In the genomic region with DNA sequence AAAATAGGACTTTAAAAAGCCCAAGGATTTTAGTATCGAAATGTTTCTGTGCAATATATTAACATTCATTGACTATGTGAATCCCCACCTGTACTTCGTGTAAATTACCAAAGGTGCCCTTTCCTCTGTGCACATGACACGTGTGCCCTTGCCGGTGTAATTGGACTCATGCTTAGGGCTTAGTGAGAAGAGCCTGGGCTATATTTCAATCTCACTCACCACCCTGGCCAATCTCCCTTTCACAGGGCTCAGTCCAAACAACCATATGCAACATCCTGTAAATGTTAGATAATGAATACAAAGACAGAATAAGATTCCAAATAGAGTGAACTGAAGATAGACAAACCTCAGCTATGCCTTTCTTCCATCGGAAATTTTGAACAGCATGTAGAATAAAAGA, we compare ENCODE assay signal across 23 cellular contexts.
"Had no signal": no experiment of that assay in that cellular context is flagged by ENCODE, and none has a peak within 500 bp of the region (broad histone marks: within the 10 kb centered on the region; RNA-seq: fewer than 3 reads in every experiment).

No MANE protein-coding gene starts in this region.

- H3K4me3 ChIP-seq: adrenal gland, MG63 had no signal

- H3K27ac Mint-ChIP-seq: activated CD4-positive, alpha-beta T cell treated with anti-CD3 and anti-CD28 coated beads for 36 hours; activated CD8-positive, alpha-beta T cell treated with anti-CD3 and anti-CD28 coated beads for 36 hours; activated naive CD4-positive, alpha-beta T cell treated with anti-CD3 and anti-CD28 coated beads, Interleukin-2, amount 10 ng/mL, durations not matched to agents 7 days and 5 days; activated naive CD8-positive, alpha-beta T cell treated with anti-CD3 and anti-CD28 coated beads, Interleukin-2, amount 10 ng/mL, durations not matched to agents 7 days and 5 days; activated T-cell treated with anti-CD3 and anti-CD28 coated beads, Interleukin-2, amount 50 U/mL, for 72 hours; activated T-helper 2 cell treated with anti-CD3 and anti-CD28 coated beads, Interferon-gamma antibody, Interleukin-2, Interleukin-4, amounts not matched to agents 10 μg/mL and 5 μg/mL and 100 μg/mL, durations not matched to agents 14 hours and 24 hours and 36 hours; T-helper 17 cell had no signal

- DNase-seq: activated CD4-positive, alpha-beta T cell treated with anti-CD3 and anti-CD28 coated beads for 36 hours; activated CD4-positive, CD25-positive, alpha-beta regulatory T cell; activated CD8-positive, alpha-beta memory T cell treated with anti-CD3 and anti-CD28 coated beads, Interleukin-2, amount 50 U/mL, for 4 hours; activated CD8-positive, alpha-beta T cell treated with anti-CD3 and anti-CD28 coated beads for 36 hours; activated gamma-delta T cell treated with Interleukin-2 at 50 U/mL for 16 hours; activated naive CD4-positive, alpha-beta T cell treated with anti-CD3 and anti-CD28 coated beads, Interleukin-2, amount 10 ng/mL, durations not matched to agents 7 days and 5 days; activated naive CD8-positive, alpha-beta T cell treated with anti-CD3 and anti-CD28 coated beads, Interleukin-2, amount 10 ng/mL, durations not matched to agents 7 days and 5 days; activated T-cell treated with anti-CD3 and anti-CD28 coated beads, Interleukin-2, amount 50 U/mL, for 72 hours; adrenal gland; anterior cingulate cortex; MG63; NCI-H1105; NCI-H1436; NCI-H1694 treated with DMSO at 0.1 percent for 48 hours; NCI-H2081; NCI-H510A treated with DMSO at 0.1 percent for 48 hours; PC-3; SIG-M5; T-helper 17 cell; T-helper 9 cell had no signal

- H3K4me1 Mint-ChIP-seq: activated CD4-positive, alpha-beta T cell treated with anti-CD3 and anti-CD28 coated beads for 36 hours; activated naive CD4-positive, alpha-beta T cell treated with anti-CD3 and anti-CD28 coated beads, Interleukin-2, amount 10 ng/mL, durations not matched to agents 7 days and 5 days; activated naive CD8-positive, alpha-beta T cell treated with anti-CD3 and anti-CD28 coated beads, Interleukin-2, amount 10 ng/mL, durations not matched to agents 7 days and 5 days; T-helper 17 cell had no signal

- H3K27ac ChIP-seq: adrenal gland, VCaP had no signal

- H3K36me3 ChIP-seq: adrenal gland had no signal

- H3K36me3 Mint-ChIP-seq: activated naive CD4-positive, alpha-beta T cell treated with anti-CD3 and anti-CD28 coated beads, Interleukin-2, amount 10 ng/mL, durations not matched to agents 7 days and 5 days; activated naive CD8-positive, alpha-beta T cell treated with anti-CD3 and anti-CD28 coated beads, Interleukin-2, amount 10 ng/mL, durations not matched to agents 7 days and 5 days had no signal

- ATAC-seq: activated CD4-positive, alpha-beta T cell treated with anti-CD3 and anti-CD28 coated beads for 36 hours; activated CD8-positive, alpha-beta T cell treated with anti-CD3 and anti-CD28 coated beads for 36 hours; activated T-cell treated with anti-CD3 and anti-CD28 coated beads, Interleukin-2, amount 50 U/mL, for 72 hours; HepG2; PC-3; T-helper 17 cell had no signal

- H3K27me3 ChIP-seq: adrenal gland, MG63 had no signal

- H3K4me1 ChIP-seq: adrenal gland had no signal

- H3K9me3 Mint-ChIP-seq: activated CD8-positive, alpha-beta T cell treated with anti-CD3 and anti-CD28 coated beads for 36 hours; activated naive CD4-positive, alpha-beta T cell treated with anti-CD3 and anti-CD28 coated beads, Interleukin-2, amount 10 ng/mL, durations not matched to agents 7 days and 5 days; activated T-helper 2 cell treated with anti-CD3 and anti-CD28 coated beads, Interferon-gamma antibody, Interleukin-2, Interleukin-4, amounts not matched to agents 10 μg/mL and 5 μg/mL and 100 μg/mL, durations not matched to agents 14 hours and 24 hours and 36 hours had no signal

- H3K4me3 Mint-ChIP-seq: activated CD4-positive, alpha-beta T cell treated with anti-CD3 and anti-CD28 coated beads for 36 hours; activated CD8-positive, alpha-beta T cell treated with anti-CD3 and anti-CD28 coated beads for 36 hours; activated naive CD4-positive, alpha-beta T cell treated with anti-CD3 and anti-CD28 coated beads, Interleukin-2, amount 10 ng/mL, durations not matched to agents 7 days and 5 days; activated naive CD8-positive, alpha-beta T cell treated with anti-CD3 and anti-CD28 coated beads, Interleukin-2, amount 10 ng/mL, durations not matched to agents 7 days and 5 days; activated T-cell treated with anti-CD3 and anti-CD28 coated beads, Interleukin-2, amount 50 U/mL, for 72 hours; T-helper 17 cell had no signal

- H3K27me3 Mint-ChIP-seq: activated CD4-positive, alpha-beta T cell treated with anti-CD3 and anti-CD28 coated beads for 36 hours; activated CD8-positive, alpha-beta T cell treated with anti-CD3 and anti-CD28 coated beads for 36 hours; activated naive CD4-positive, alpha-beta T cell treated with anti-CD3 and anti-CD28 coated beads, Interleukin-2, amount 10 ng/mL, durations not matched to agents 7 days and 5 days; activated naive CD8-positive, alpha-beta T cell treated with anti-CD3 and anti-CD28 coated beads, Interleukin-2, amount 10 ng/mL, durations not matched to agents 7 days and 5 days; T-helper 17 cell had no signal

- H3K9me3 ChIP-seq: adrenal gland, MG63 had no signal
